Comparison of ENCODE assay signal across 8 cellular contexts in the genomic region with DNA sequence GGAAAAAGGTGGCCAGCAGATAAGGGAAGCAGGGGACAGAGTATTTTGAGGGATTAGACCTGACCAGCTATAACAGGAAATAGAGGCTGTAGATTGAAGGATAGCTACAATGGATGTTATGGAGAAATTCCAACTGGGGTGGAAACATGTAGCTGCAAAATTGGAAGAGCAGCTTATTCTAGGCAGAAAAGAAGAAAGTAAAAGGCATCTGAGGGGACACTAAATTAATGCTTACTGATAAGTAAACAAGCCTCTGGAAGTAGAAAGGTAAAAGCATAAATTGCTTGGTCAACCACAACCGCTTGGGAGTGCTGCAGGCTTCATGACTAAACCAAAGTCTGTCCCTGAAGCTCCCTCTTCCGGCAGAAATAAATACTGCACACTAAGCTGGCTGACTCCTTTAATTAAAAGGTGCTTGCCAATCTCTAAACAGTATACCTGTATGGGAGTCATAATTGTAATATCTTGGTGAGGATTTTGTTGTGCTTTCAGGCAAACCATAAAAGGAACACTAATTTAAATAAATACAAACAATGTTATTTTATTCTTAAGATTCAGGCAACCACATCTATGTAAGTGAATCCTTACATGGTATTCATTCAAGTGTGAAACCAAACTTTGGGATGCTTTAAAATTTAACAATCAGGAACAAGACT. TPM values are rescaled to one million over a fixed set of nuclear protein-coding genes. Genes with fewer than 3 reads are reported as not detected.
A peak's percentile ranks its signal among the peaks of the same experiment; 100 is the strongest.
DNase-seq lines count a peak whose midpoint lies in the region; ATAC-seq and TF ChIP-seq lines count a peak whose summit lies in the region.

No MANE protein-coding gene starts in this region.

- peak; percentile 87 for DNase-seq in activated naive CD4-positive, alpha-beta T cell treated with Interleukin-2 at 50 U/mL for 16 hours
- DNase-seq in activated naive CD4-positive, alpha-beta T cell (lab: John Stamatoyannopoulos, UW) = no peak
- DNase-seq in activated CD4-positive, CD25-positive, alpha-beta regulatory T cell treated with anti-CD3 and anti-CD28 coated beads, Interleukin-2, amount 50 U/mL, for 72 hours = peak; percentile 79
- DNase-seq in coronary artery (ENCODE audit: low spot score) (no peak), lung (ENCODE audit: low spot score) (peak; percentile 93)
- DNase-seq in stimulated activated CD8-positive, alpha-beta memory T cell treated with anti-CD3 and anti-CD28 coated beads, Interleukin-4, amount 100 ng/mL, for 1 hour (ENCODE audit: low read depth in 2 of 2, low spot score in 1 of 2) = peak; percentile 67 to 78
- no peak for DNase-seq in NK-92 treated with Interleukin-12 subunit alpha and Interleukin-12 subunit beta, amount 100 ng/mL, for 24 hours (lab: John Stamatoyannopoulos, UW)

- TF ChIP-seq CTCF in coronary artery (IDR thresholded peaks at IDR 0.05) = peak; percentile 97
- peak; percentile 100 for TF ChIP-seq CTCF in lung (IDR thresholded peaks at IDR 0.05; ENCODE audit: control extremely low read depth, extremely low read depth)

- peaks cover 10 to 14% of the 10 kb centered on the region in 2 donors for H3K4me1 ChIP-seq in lung (ENCODE audit: control insufficient read depth in 2 of 2, insufficient read depth in 2 of 2, low read length in 2 of 2)

- ATAC-seq in HG03342 (IDR thresholded peaks at IDR 0.05; ENCODE audit: unreplicated experiment) (peak; percentile 63), lung (ENCODE audit: insufficient read depth, low FRiP score) (peak; percentile 74)

- no peaks in the 10 kb centered on the region for H3K9me3 ChIP-seq in lung (ENCODE audit: control insufficient read depth in 2 of 2, insufficient read depth in 1 of 2, low read length in 1 of 2)

- H3K4me3 ChIP-seq in coronary artery = no peak overlapping the region
- no peak overlapping the region for H3K4me3 ChIP-seq in lung

- 0% methylated on average over 2 of the region's 2 CpGs for WGBS in lung, 2 donors

- H3K27ac ChIP-seq in coronary artery = no peak overlapping the region
- no peak overlapping the region for H3K27ac ChIP-seq in lung (ENCODE audit: low read depth in 1 of 2, low read length in 1 of 2)

- H3K36me3 ChIP-seq in lung (ENCODE audit: control insufficient read depth in 2 of 2, insufficient read depth in 2 of 2, low read length in 2 of 2) = peaks cover 9 to 12% of the 10 kb centered on the region in 2 donors

- no peaks in the 10 kb centered on the region for H3K27me3 ChIP-seq in lung (ENCODE audit: control insufficient read depth, insufficient read depth)

RNA-seq across cellular contexts. Expression of a gene that starts 7.7 kb away (rescaled TPM):
- 1,000 to 10,000 TPM; 1,113 to 1,141 TPM for total RNA-seq in lung
- 1,000 to 10,000 TPM; 1,465 to 1,682 TPM for polyA plus RNA-seq in lung

RNA-seq across cellular contexts. Expression of a gene that starts 43.1 kb away (rescaled TPM):
- 10 to 100 TPM; 28.0 to 31.3 TPM for total RNA-seq in lung
- 10 to 100 TPM; 11.9 to 29.7 TPM for polyA plus RNA-seq in lung

Comparison
In these comparisons a context has a peak if more than half of its experiments do, and no peak if none do; other contexts are left out.
1. DNase-seq: peak in activated naive CD4-positive, alpha-beta T cell treated with Interleukin-2 at 50 U/mL for 16 hours (single experiment), activated CD4-positive, CD25-positive, alpha-beta regulatory T cell treated with anti-CD3 and anti-CD28 coated beads, Interleukin-2, amount 50 U/mL, for 72 hours (single experiment), lung (single experiment) and stimulated activated CD8-positive, alpha-beta memory T cell treated with anti-CD3 and anti-CD28 coated beads, Interleukin-4, amount 100 ng/mL, for 1 hour (2 of 2); none in activated naive CD4-positive, alpha-beta T cell (0 of 4), coronary artery (single experiment) and NK-92 treated with Interleukin-12 subunit alpha and Interleukin-12 subunit beta, amount 100 ng/mL, for 24 hours (single experiment).